ENCODE assay signal across 17 cellular contexts in the genomic region with DNA sequence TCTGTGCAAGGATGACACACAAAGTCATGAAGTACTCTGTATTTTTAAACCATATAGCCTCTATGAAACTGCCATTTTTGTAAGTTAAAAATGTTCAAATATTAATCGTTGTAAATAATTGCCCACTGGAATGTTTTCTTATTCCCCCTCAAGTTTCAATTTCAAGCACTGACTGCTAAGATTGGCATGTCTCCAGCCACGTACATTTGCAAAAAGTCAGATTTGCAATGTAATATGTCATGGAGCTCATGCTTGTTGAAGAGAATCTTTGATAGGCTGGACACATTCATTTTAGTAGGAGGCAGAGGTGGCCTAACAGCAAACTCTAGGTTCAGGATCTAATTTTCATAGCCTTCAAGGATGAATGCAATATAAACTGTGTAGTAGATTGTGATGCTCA.
"Had no signal": no experiment of that assay in that cellular context is flagged by ENCODE, and none has a peak within 500 bp of the region (broad histone marks: within the 10 kb centered on the region; RNA-seq: fewer than 3 reads in every experiment).

No MANE protein-coding gene starts in this region.

- H3K4me3 ChIP-seq: tibial artery had no signal

- DNase-seq: activated CD4-positive, alpha-beta T cell treated with anti-CD3 and anti-CD28 coated beads, Interleukin-2, amount 50 U/mL, for 4 hours; activated effector memory CD4-positive, alpha-beta T cell treated with anti-CD3 and anti-CD28 coated beads, Interleukin-2, amount 50 U/mL, for 16 hours; activated naive CD4-positive, alpha-beta T cell treated with anti-CD3 and anti-CD28 coated beads, Interleukin-2, amount 50 U/mL, for 16 hours; activated T-cell treated with anti-CD3 and anti-CD28 coated beads, Interleukin-2, amount 50 U/mL, for 72 hours; foreskin melanocyte; head of caudate nucleus; natural killer cell; stimulated activated CD4-positive, alpha-beta T cell treated with anti-CD3 and anti-CD28 coated beads, Interleukin-12 subunit alpha, Interleukin-12 subunit beta, amount 100 ng/mL, for 4 hours; stimulated activated CD4-positive, alpha-beta T cell treated with anti-CD3 and anti-CD28 coated beads, Interleukin-1b, Interleukin-23, amount 100 ng/mL, for 48 hours; stimulated activated CD8-positive, alpha-beta memory T cell treated with anti-CD3 and anti-CD28 coated beads, Interleukin-4, amount 100 ng/mL, for 48 hours; stimulated activated naive CD4-positive, alpha-beta T cell treated with Interleukin-2 at 50 U/mL for 16 hours; T-helper 17 cell; tibial artery had no signal

- H3K36me3 Mint-ChIP-seq: natural killer cell had no signal

- H3K4me3 Mint-ChIP-seq: activated T-cell treated with anti-CD3 and anti-CD28 coated beads, Interleukin-2, amount 50 U/mL, for 72 hours; memory B cell; natural killer cell; T-helper 17 cell had no signal

- H3K27ac ChIP-seq: parathyroid adenoma had no signal

- H3K9ac ChIP-seq: parathyroid adenoma had no signal

- H3K27me3 Mint-ChIP-seq: memory B cell had no signal

- ATAC-seq: activated T-cell treated with anti-CD3 and anti-CD28 coated beads, Interleukin-2, amount 50 U/mL, for 72 hours; natural killer cell; sciatic nerve; T-helper 17 cell had no signal

- H3K9me3 Mint-ChIP-seq: activated T-cell treated with anti-CD3 and anti-CD28 coated beads, Interleukin-2, amount 50 U/mL, for 72 hours; natural killer cell had no signal

- H2AFZ ChIP-seq: parathyroid adenoma had no signal

- H3K27ac Mint-ChIP-seq: activated T-cell treated with anti-CD3 and anti-CD28 coated beads, Interleukin-2, amount 50 U/mL, for 72 hours; memory B cell; T-helper 17 cell had no signal

- H3K9me3 ChIP-seq: tibial artery had no signal

- H3K27me3 ChIP-seq: ascending aorta, tibial artery had no signal
